9 cellular contexts compared by ENCODE assay signal in the genomic region with DNA sequence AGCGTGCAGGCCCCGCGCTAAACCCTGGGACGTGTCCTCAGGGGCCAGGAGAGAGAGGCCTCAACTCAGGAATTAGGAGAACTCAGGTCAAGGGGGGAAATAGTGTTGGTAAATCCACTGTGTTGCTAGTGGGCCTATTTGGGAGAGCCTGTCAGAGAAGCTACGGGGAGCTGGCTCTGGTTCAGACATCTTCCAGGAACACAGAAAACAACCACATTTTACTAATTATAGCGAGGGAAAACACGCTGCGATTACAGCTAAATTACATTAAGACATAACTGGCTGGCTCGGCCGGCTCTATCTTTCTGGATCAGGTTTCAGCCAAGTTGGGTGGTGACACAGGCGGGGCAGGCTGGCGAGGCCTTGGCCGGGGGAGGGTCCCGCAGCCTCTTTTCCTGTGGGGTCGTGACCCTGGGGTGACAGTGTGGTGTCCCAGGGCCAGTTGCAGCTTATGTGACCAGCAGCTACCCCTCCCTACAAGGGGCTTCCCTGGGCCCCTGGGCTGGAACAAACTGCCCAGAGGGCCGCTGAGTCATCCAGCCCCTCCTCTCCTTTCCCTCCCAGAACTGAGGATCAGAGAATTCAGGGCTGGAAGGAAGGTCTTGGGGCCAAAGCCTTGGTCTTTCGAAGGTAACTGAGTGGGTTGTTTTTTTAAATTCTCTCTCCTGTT.
DNase-seq lines count a peak whose midpoint lies in the region; ATAC-seq and TF ChIP-seq lines count a peak whose summit lies in the region.
"Had no signal": no experiment of that assay in that cellular context is flagged by ENCODE, and none has a peak within 500 bp of the region (broad histone marks: within the 10 kb centered on the region; RNA-seq: fewer than 3 reads in every experiment).

No MANE protein-coding gene starts in this region.

- peak overlapping the region; percentile 61 to 90 (median 80) for H3K27ac ChIP-seq in heart left ventricle
- no peak overlapping the region for H3K27ac ChIP-seq in naive thymus-derived CD4-positive, alpha-beta T cell (ENCODE audit: low read depth, low read length)
- H3K27ac ChIP-seq: HL-60 had no signal

- H3K9me3 ChIP-seq in heart left ventricle (no peaks in the 10 kb centered on the region), T-helper 17 cell (ENCODE audit: control insufficient read depth, low read length, poor library complexity, severe bottlenecking) (no peaks in the 10 kb centered on the region)
- no peaks in the 10 kb centered on the region for H3K9me3 ChIP-seq in naive thymus-derived CD4-positive, alpha-beta T cell (ENCODE audit: control insufficient read depth in 2 of 3, low read length in 3 of 3)

- H3K27me3 Mint-ChIP-seq in T-helper 17 cell: peaks cover 21% of the 10 kb centered on the region
- H3K27me3 Mint-ChIP-seq in naive thymus-derived CD4-positive, alpha-beta T cell: peaks cover 0 to 11% (median 7%) of the 10 kb centered on the region in 5 donors

- CTCF ChIA-PET in naive thymus-derived CD4-positive, alpha-beta T cell (lab: Charles Lee): no interaction called here

- H3K36me3 ChIP-seq in heart left ventricle: no peaks in the 10 kb centered on the region
- no peaks in the 10 kb centered on the region for H3K36me3 ChIP-seq in naive thymus-derived CD4-positive, alpha-beta T cell (ENCODE audit: control insufficient read depth in 2 of 3, insufficient read depth in 3 of 3, low read length in 3 of 3)

- peak overlapping the region in 4 of 12 donors; percentile 3 to 28 (median 10) for H3K4me3 ChIP-seq in heart left ventricle
- no peak overlapping the region for H3K4me3 ChIP-seq in naive thymus-derived CD4-positive, alpha-beta T cell (ENCODE audit: low read length)

- H3K36me3 Mint-ChIP-seq in T-helper 17 cell (ENCODE audit: low read depth): no peaks in the 10 kb centered on the region
- H3K36me3 Mint-ChIP-seq in naive thymus-derived CD4-positive, alpha-beta T cell: no peaks in the 10 kb centered on the region

- no peaks in the 10 kb centered on the region for H3K9me3 Mint-ChIP-seq in naive thymus-derived CD4-positive, alpha-beta T cell

- intact Hi-C loops in heart left ventricle (cut with DNase I) (loop anchor here in 3 of 10 donors (5.0 to 10.0 kb wide), 2 partner anchors 72 to 80 kb away; no protein-coding TSS in a partner anchor), sciatic nerve (cut with DNase I) (no loop called here)
- intact Hi-C loops in naive thymus-derived CD4-positive, alpha-beta T cell (cut with micrococcal nuclease): no loop called here

- DNase-seq in GM04504 (ENCODE audit: low read depth): peak; percentile 57
- DNase-seq in T1000 (lab: John Stamatoyannopoulos, UW): peak; percentile 77
- peak; percentile 69 to 79 (median 75) for DNase-seq in heart left ventricle
- DNase-seq in sciatic nerve (ENCODE audit: low spot score): peak; percentile 83
- no peak for DNase-seq in GM10266 (ENCODE audit: extremely low spot score)
- no peak for DNase-seq in activated naive CD4-positive, alpha-beta T cell treated with anti-CD3 and anti-CD28 coated beads, Interleukin-2, amount 50 U/mL, for 16 hours
- DNase-seq in T-helper 17 cell: no peak
- no peak for DNase-seq in naive thymus-derived CD4-positive, alpha-beta T cell

- H3K4me1 ChIP-seq in heart left ventricle: peaks cover 2 to 43% (median 24%) of the 10 kb centered on the region in 12 donors
- no peaks in the 10 kb centered on the region for H3K4me1 ChIP-seq in naive thymus-derived CD4-positive, alpha-beta T cell (ENCODE audit: control insufficient read depth in 2 of 2, insufficient read depth in 2 of 2, low read length in 2 of 2)

- 14 to 20% (median 17%) methylated on average over 10 to 17 of the region's 17 CpGs for WGBS in heart left ventricle, 4 donors

- no peaks in the 10 kb centered on the region for H3K4me1 Mint-ChIP-seq in T-helper 17 cell
- H3K4me1 Mint-ChIP-seq in naive thymus-derived CD4-positive, alpha-beta T cell: no peaks in the 10 kb centered on the region

- TF ChIP-seq POLR2A in heart left ventricle (IDR thresholded peaks at IDR 0.05): no peak

- ATAC-seq in heart left ventricle (peak; percentile 74 to 88 (median 84)), sciatic nerve (peak; percentile 90), T-helper 17 cell (no peak)
- no peak for ATAC-seq in naive thymus-derived CD4-positive, alpha-beta T cell

- POLR2A ChIA-PET in naive thymus-derived CD4-positive, alpha-beta T cell (lab: Charles Lee): no interaction called here

- no peak overlapping the region for H3K4me3 Mint-ChIP-seq in T-helper 17 cell
- H3K4me3 Mint-ChIP-seq in naive thymus-derived CD4-positive, alpha-beta T cell: no peak overlapping the region

- H3K27ac Mint-ChIP-seq in T-helper 17 cell: no peak overlapping the region
- no peak overlapping the region for H3K27ac Mint-ChIP-seq in naive thymus-derived CD4-positive, alpha-beta T cell

- no peak for TF ChIP-seq CTCF in heart left ventricle (IDR thresholded peaks at IDR 0.05)
- no peak for TF ChIP-seq CTCF in GM10266 (IDR thresholded peaks at IDR 0.05; ENCODE audit: control insufficient read depth, insufficient read depth, low read depth, missing control alignments)

- no peaks in the 10 kb centered on the region for H3K27me3 ChIP-seq in heart left ventricle
- no peaks in the 10 kb centered on the region for H3K27me3 ChIP-seq in naive thymus-derived CD4-positive, alpha-beta T cell (ENCODE audit: control insufficient read depth in 2 of 2, insufficient read depth in 2 of 2, low read length in 2 of 2)

Comparison
In these comparisons a context has a peak if more than half of its experiments do, and no peak if none do; other contexts are left out.
1. DNase-seq: peak in GM04504 (single experiment), T1000 (single experiment), heart left ventricle (5 of 5) and sciatic nerve (single experiment); none in GM10266 (single experiment), activated naive CD4-positive, alpha-beta T cell treated with anti-CD3 and anti-CD28 coated beads, Interleukin-2, amount 50 U/mL, for 16 hours (single experiment), T-helper 17 cell (0 of 3) and naive thymus-derived CD4-positive, alpha-beta T cell (0 of 9).
2. ATAC-seq: peak in heart left ventricle (4 of 4) and sciatic nerve (single experiment); none in T-helper 17 cell (single experiment) and naive thymus-derived CD4-positive, alpha-beta T cell (single experiment).